Comparison of ENCODE assay signal across 9 cellular contexts in the genomic region with DNA sequence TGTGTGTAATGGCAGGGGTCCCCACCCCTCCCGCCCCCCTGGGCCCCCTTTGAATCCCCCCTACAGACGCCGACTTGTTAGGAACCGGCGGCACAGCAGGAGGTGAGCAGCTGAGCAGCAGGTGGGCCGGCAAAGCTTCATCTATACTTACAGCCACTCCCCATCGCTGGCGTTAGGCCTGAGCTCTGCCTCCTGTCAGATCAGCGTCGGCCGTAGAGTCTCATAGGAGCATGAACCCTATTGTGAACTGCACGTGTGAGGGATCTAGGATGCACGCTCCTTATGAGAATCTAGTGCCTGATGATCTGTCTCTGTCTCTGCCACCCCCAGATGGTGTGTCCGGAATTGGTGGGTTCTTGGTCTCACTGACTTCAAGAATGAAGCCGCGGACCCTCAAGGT. TPM values are rescaled to one million over a fixed set of nuclear protein-coding genes. Genes with fewer than 3 reads are reported as not detected.
DNase-seq lines count a peak whose midpoint lies in the region; ATAC-seq and TF ChIP-seq lines count a peak whose summit lies in the region.
"Had no signal": no experiment of that assay in that cellular context is flagged by ENCODE, and none has a peak within 500 bp of the region (broad histone marks: within the 10 kb centered on the region; RNA-seq: fewer than 3 reads in every experiment).

No MANE protein-coding gene starts in this region.

- H3K4me1 ChIP-seq in Caco-2 (no peaks in the 10 kb centered on the region), mononuclear cell (ENCODE audit: insufficient read depth, low read length) (no peaks in the 10 kb centered on the region), tibial artery (no peaks in the 10 kb centered on the region)
- H3K4me1 ChIP-seq: ascending aorta had no signal

- H3K9me3 Mint-ChIP-seq in Caco-2 (ENCODE audit: unreplicated experiment): no peaks in the 10 kb centered on the region
- H3K9me3 Mint-ChIP-seq in activated B cell treated with CpG ODN at 0.5 μM for 24 hours: no peaks in the 10 kb centered on the region

- TF ChIP-seq CTCF in Caco-2 (IDR thresholded peaks at IDR 0.05; ENCODE audit: insufficient read depth in 1 of 2, low read depth in 1 of 2, low read length in 1 of 2, severe bottlenecking in 1 of 2, unreplicated experiment in 1 of 2) (no peak), activated B cell treated with CpG ODN at 0.5 μM for 24 hours (IDR thresholded peaks at IDR 0.05) (no peak), tibial artery (IDR thresholded peaks at IDR 0.05) (no peak)

- H3K27me3 ChIP-seq in Caco-2 (replicated peaks; ENCODE audit: control insufficient read depth, insufficient read depth, low read length): no peaks in the 10 kb centered on the region
- no peaks in the 10 kb centered on the region for H3K27me3 ChIP-seq in mononuclear cell (ENCODE audit: insufficient read depth, low read length)
- no peaks in the 10 kb centered on the region for H3K27me3 ChIP-seq in tibial artery
- H3K27me3 ChIP-seq: ascending aorta had no signal

- H3K4me1 Mint-ChIP-seq in Caco-2 (ENCODE audit: low read depth, unreplicated experiment) (no peaks in the 10 kb centered on the region), activated B cell treated with CpG ODN at 0.5 μM for 24 hours (no peaks in the 10 kb centered on the region)

- no peaks in the 10 kb centered on the region for H3K9me3 ChIP-seq in Caco-2
- no peaks in the 10 kb centered on the region for H3K9me3 ChIP-seq in mononuclear cell (ENCODE audit: low read depth, low read length)
- H3K9me3 ChIP-seq in tibial artery: no peaks in the 10 kb centered on the region
- H3K9me3 ChIP-seq: ascending aorta had no signal

- H3K36me3 Mint-ChIP-seq in Caco-2 (ENCODE audit: insufficient read depth, unreplicated experiment) (no peaks in the 10 kb centered on the region), activated B cell treated with CpG ODN at 0.5 μM for 24 hours (ENCODE audit: low read depth) (no peaks in the 10 kb centered on the region)

- no peak overlapping the region for H3K4me3 ChIP-seq in Caco-2 (ENCODE audit: low read depth, low read length)
- peak overlapping the region; percentile 14 for H3K4me3 ChIP-seq in mononuclear cell (ENCODE audit: low read length)
- H3K4me3 ChIP-seq in tibial artery: no peak overlapping the region
- H3K4me3 ChIP-seq: ascending aorta had no signal

- no TSS peak for BruUV-seq in Caco-2 (replicated peaks; lab: Mats Ljungman, UMichigan)

- H3K27ac Mint-ChIP-seq in Caco-2 (ENCODE audit: unreplicated experiment): no peak overlapping the region
- H3K27ac Mint-ChIP-seq in activated B cell treated with CpG ODN at 0.5 μM for 24 hours: no peak overlapping the region

- DNase-seq in Caco-2 (peak; percentile 34 to 47), LoVo (ENCODE audit: low spot score) (peak; percentile 18), activated B cell treated with CpG ODN at 0.5 μM for 24 hours (no peak), NCI-H446 (lab: John Stamatoyannopoulos, UW) (no peak), tibial artery (no peak)
- DNase-seq: IMR-90 had no signal

- POLR2A ChIA-PET in Caco-2 (lab: Charles Lee) (interaction anchor here (1.0 kb wide), 1 partner anchor 84 kb away, joined by 7 read pairs; no protein-coding TSS in a partner anchor), activated B cell treated with CpG ODN at 0.5 μM for 24 hours (lab: Charles Lee) (interaction anchor here (0.7 kb wide), 1 partner anchor 212 kb away, joined by 5 read pairs; no protein-coding TSS in a partner anchor)

- H3K27ac ChIP-seq in tibial artery: no peak overlapping the region
- H3K27ac ChIP-seq: ascending aorta had no signal

- ATAC-seq in activated B cell treated with CpG ODN at 0.5 μM for 24 hours (ENCODE audit: low read depth) (no peak), GM19397 (IDR thresholded peaks at IDR 0.05; ENCODE audit: unreplicated experiment) (no peak)

- CTCF ChIA-PET in Caco-2 (lab: Charles Lee): interaction anchor here (0.7 kb wide), 1 partner anchor 797 kb away, joined by 5 read pairs; no protein-coding TSS in a partner anchor
- CTCF ChIA-PET in activated B cell treated with CpG ODN at 0.5 μM for 24 hours (lab: Charles Lee): no interaction called here

- H3K4me3 Mint-ChIP-seq in Caco-2 (ENCODE audit: unreplicated experiment) (peak overlapping the region; percentile 71), activated B cell treated with CpG ODN at 0.5 μM for 24 hours (peak overlapping the region; percentile 68)

- H3K27me3 Mint-ChIP-seq in Caco-2 (ENCODE audit: insufficient read depth, unreplicated experiment) (no peaks in the 10 kb centered on the region), activated B cell treated with CpG ODN at 0.5 μM for 24 hours (peaks cover 2% of the 10 kb centered on the region)

- H3K36me3 ChIP-seq in Caco-2 (ENCODE audit: control insufficient read depth, insufficient read depth, low read length) (no peaks in the 10 kb centered on the region), tibial artery (no peaks in the 10 kb centered on the region)
- H3K36me3 ChIP-seq: ascending aorta had no signal

- intact Hi-C loops in Caco-2 (cut with micrococcal nuclease; ENCODE audit: unreplicated experiment) (no loop called here), activated B cell treated with CpG ODN at 0.5 μM for 24 hours (cut with micrococcal nuclease) (no loop called here), tibial artery (cut with DNase I; ENCODE audit: low total_unique reads) (no loop called here)

RNA-seq across cellular contexts. Expression of a gene that starts 14.9 kb away (rescaled TPM):
- total RNA-seq in Caco-2 (2022) (37.9 and 40.5 TPM in 2 replicates), activated B cell treated with CpG ODN at 0.5 μM for 24 hours (42.5 and 45.2 TPM in 2 replicates), mononuclear cell (57.3 TPM)

Comparison
In these comparisons a context has a peak if more than half of its experiments do, and no peak if none do; other contexts are left out.
1. DNase-seq: peak in Caco-2 (2 of 2) and LoVo (single experiment); none in activated B cell treated with CpG ODN at 0.5 μM for 24 hours (single experiment), NCI-H446 (0 of 2) and tibial artery (0 of 2).